ENCODE assay signal across 1 cellular context in the genomic region with DNA sequence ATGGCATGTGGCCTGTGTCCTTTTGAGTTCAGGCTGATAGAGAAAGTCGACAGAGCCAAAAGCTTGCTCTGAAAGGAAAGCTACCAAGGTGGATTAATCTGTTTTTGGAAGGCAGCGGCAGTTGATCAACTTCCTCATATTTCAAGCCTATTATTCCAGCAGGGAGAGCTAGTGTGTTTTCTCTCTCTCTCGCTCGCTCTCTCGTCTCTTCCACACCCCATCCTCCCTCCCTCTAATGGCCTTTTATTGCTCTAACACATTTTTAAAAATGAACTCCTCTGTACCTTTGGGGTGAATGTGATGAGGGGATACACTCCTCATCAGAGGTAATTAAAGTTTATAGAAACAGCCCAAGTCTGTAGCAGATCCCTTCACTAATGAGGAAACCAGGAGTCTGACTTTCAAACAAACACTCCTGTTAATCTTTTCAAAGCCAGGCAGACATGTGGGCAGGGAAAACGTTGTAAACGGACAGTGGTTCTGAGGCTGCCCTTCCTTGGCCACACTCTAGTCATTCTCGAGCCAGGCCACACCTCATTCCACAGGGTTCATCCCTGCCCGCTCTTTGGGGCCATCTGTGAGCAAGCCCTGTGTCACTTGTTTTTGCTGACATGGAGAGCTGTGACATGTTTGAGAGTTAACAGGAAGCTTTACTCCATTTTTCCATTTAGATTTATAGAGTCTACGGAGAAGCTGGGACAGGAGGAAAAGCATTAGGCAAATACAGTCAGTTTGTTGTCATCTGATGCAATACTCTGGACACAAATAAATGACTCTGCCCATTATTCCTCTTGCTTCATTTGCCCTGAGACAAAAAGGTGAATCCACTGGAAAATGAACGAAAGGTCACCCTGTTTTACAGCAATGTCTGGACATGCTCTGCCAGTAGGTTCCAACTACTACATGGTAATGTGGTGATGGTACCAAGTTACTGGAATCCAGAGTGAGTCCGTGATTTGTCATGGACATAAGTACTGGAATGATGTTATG.
TF ChIP-seq lines count a peak whose summit lies in the region.

No MANE protein-coding gene starts in this region.

TF ChIP-seq in GM23338, 12 proteins besides CTCF, POLR2A, EP300 and RAD21 (continued from another document):
- TF ChIP-seq, protein P1, sequence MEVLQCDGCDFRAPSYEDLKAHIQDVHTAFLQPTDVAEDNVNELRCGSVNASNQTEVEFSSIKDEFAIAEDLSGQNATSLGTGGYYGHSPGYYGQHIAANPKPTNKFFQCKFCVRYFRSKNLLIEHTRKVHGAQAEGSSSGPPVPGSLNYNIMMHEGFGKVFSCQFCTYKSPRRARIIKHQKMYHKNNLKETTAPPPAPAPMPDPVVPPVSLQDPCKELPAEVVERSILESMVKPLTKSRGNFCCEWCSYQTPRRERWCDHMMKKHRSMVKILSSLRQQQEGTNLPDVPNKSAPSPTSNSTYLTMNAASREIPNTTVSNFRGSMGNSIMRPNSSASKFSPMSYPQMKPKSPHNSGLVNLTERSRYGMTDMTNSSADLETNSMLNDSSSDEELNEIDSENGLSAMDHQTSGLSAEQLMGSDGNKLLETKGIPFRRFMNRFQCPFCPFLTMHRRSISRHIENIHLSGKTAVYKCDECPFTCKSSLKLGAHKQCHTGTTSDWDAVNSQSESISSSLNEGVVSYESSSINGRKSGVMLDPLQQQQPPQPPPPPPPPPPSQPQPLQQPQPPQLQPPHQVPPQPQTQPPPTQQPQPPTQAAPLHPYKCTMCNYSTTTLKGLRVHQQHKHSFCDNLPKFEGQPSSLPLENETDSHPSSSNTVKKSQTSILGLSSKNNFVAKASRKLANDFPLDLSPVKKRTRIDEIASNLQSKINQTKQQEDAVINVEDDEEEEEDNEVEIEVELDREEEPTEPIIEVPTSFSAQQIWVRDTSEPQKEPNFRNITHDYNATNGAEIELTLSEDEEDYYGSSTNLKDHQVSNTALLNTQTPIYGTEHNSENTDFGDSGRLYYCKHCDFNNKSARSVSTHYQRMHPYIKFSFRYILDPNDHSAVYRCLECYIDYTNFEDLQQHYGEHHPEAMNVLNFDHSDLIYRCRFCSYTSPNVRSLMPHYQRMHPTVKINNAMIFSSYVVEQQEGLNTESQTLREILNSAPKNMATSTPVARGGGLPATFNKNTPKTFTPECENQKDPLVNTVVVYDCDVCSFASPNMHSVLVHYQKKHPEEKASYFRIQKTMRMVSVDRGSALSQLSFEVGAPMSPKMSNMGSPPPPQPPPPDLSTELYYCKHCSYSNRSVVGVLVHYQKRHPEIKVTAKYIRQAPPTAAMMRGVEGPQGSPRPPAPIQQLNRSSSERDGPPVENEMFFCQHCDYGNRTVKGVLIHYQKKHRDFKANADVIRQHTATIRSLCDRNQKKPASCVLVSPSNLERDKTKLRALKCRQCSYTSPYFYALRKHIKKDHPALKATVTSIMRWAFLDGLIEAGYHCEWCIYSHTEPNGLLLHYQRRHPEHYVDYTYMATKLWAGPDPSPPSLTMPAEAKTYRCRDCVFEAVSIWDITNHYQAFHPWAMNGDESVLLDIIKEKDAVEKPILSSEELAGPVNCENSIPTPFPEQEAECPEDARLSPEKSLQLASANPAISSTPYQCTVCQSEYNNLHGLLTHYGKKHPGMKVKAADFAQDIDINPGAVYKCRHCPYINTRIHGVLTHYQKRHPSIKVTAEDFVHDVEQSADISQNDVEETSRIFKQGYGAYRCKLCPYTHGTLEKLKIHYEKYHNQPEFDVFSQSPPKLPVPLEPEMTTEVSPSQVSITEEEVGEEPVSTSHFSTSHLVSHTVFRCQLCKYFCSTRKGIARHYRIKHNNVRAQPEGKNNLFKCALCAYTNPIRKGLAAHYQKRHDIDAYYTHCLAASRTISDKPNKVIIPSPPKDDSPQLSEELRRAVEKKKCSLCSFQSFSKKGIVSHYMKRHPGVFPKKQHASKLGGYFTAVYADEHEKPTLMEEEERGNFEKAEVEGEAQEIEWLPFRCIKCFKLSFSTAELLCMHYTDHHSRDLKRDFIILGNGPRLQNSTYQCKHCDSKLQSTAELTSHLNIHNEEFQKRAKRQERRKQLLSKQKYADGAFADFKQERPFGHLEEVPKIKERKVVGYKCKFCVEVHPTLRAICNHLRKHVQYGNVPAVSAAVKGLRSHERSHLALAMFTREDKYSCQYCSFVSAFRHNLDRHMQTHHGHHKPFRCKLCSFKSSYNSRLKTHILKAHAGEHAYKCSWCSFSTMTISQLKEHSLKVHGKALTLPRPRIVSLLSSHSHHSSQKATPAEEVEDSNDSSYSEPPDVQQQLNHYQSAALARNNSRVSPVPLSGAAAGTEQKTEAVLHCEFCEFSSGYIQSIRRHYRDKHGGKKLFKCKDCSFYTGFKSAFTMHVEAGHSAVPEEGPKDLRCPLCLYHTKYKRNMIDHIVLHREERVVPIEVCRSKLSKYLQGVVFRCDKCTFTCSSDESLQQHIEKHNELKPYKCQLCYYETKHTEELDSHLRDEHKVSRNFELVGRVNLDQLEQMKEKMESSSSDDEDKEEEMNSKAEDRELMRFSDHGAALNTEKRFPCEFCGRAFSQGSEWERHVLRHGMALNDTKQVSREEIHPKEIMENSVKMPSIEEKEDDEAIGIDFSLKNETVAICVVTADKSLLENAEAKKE (CRISPR knock-in tag; IDR thresholded peaks at IDR 0.05): no peak
- TF ChIP-seq STAT1 (IDR thresholded peaks at IDR 0.05; ENCODE audit: unreplicated experiment): no peak
